ENCODE assay signal across 2 cellular contexts in the genomic region with DNA sequence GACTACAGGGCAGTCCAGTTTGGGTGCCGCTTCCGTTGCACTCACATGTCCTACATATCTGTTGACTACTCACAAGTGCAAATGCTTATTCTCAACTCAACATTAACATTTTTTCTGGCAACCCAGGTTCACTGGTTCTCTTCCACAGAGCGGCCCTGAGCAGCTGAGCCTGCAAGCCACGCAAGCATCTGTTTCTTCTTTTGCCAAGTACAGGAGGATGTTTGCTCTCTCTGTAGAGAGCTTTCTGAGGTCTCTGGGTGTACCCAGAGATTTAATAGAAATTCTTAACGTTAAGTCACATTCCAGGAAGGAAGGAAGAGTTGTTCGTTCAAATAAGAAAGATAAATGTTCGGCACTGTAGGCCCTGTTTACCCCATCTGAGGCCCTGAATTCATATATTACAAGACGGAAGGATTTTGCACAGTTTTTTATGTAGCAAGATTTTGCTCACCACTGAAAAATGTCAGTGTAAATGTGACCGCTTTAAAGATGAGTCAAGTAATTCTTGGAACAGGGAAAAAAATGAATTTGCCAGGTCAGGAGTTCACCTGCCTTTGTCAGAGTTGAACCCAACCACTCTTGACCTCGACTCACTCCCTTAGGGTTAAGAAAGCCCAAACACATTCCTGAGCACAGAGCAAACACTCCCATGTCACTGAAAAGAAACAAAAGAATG.
A peak's percentile ranks its signal among the peaks of the same experiment; 100 is the strongest.
TF ChIP-seq lines count a peak whose summit lies in the region.

No MANE protein-coding gene starts in this region.

TF ChIP-seq in A549, 52 proteins besides CTCF, POLR2A, EP300 and RAD21:
- TF ChIP-seq GATA3 (IDR thresholded peaks at IDR 0.05; ENCODE audit: borderline replicate concordance) (peak; percentile 91), HOXB5 (CRISPR knock-in tag; IDR thresholded peaks at IDR 0.05) (0 out of 2 replicates have a peak, but pooled peaks have one; percentile 22), FOSL2 (IDR thresholded peaks at IDR 0.05) (0 out of 2 replicates have a peak, but pooled peaks have one; percentile 65), FOSL2 (CRISPR knock-in tag; IDR thresholded peaks at IDR 0.05) (peak; percentile 77), JUNB (IDR thresholded peaks at IDR 0.05) (peak; percentile 79), CEBPB (IDR thresholded peaks at IDR 0.05) (peak; percentile 12 to 84; a peak in 2 of 4 replicates), JUN (IDR thresholded peaks at IDR 0.05) (peak in 1 of 2 experiments; percentile 79; a peak in 4 of 5 replicates), HOXA7 (CRISPR knock-in tag; IDR thresholded peaks at IDR 0.05) (no peak), MAFK (IDR thresholded peaks at IDR 0.05; ENCODE audit: partially characterized antibody) (peak; percentile 76)
- TF ChIP-seq, protein P1, sequence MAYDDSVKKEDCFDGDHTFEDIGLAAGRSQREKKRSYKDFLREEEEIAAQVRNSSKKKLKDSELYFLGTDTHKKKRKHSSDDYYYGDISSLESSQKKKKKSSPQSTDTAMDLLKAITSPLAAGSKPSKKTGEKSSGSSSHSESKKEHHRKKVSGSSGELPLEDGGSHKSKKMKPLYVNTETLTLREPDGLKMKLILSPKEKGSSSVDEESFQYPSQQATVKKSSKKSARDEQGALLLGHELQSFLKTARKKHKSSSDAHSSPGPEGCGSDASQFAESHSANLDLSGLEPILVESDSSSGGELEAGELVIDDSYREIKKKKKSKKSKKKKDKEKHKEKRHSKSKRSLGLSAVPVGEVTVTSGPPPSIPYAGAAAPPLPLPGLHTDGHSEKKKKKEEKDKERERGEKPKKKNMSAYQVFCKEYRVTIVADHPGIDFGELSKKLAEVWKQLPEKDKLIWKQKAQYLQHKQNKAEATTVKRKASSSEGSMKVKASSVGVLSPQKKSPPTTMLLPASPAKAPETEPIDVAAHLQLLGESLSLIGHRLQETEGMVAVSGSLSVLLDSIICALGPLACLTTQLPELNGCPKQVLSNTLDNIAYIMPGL (CRISPR knock-in tag; IDR thresholded peaks at IDR 0.05; ENCODE audit: borderline replicate concordance): no peak
- TF ChIP-seq, protein P2, sequence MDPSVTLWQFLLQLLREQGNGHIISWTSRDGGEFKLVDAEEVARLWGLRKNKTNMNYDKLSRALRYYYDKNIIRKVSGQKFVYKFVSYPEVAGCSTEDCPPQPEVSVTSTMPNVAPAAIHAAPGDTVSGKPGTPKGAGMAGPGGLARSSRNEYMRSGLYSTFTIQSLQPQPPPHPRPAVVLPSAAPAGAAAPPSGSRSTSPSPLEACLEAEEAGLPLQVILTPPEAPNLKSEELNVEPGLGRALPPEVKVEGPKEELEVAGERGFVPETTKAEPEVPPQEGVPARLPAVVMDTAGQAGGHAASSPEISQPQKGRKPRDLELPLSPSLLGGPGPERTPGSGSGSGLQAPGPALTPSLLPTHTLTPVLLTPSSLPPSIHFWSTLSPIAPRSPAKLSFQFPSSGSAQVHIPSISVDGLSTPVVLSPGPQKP (IDR thresholded peaks at IDR 0.05; ENCODE audit: low read depth, low read length): no peak
- TF ChIP-seq, protein P3, sequence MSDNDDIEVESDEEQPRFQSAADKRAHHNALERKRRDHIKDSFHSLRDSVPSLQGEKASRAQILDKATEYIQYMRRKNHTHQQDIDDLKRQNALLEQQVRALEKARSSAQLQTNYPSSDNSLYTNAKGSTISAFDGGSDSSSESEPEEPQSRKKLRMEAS (IDR thresholded peaks at IDR 0.05): no peak

TF ChIP-seq in K562, 482 proteins besides CTCF, POLR2A, EP300 and RAD21:
- TF ChIP-seq, protein P4, sequence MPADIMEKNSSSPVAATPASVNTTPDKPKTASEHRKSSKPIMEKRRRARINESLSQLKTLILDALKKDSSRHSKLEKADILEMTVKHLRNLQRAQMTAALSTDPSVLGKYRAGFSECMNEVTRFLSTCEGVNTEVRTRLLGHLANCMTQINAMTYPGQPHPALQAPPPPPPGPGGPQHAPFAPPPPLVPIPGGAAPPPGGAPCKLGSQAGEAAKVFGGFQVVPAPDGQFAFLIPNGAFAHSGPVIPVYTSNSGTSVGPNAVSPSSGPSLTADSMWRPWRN (IDR thresholded peaks at IDR 0.05; ENCODE audit: low read depth): no peak
- TF ChIP-seq MYC (IDR thresholded peaks at IDR 0.05; ENCODE audit: low read depth, low read length) (no peak), MYC (CRISPR knock-in tag; IDR thresholded peaks at IDR 0.05; ENCODE audit: borderline replicate concordance, low read depth) (no peak), FOSL1 (tag; conservative IDR thresholded peaks at IDR 0.05) (0 out of 2 replicates have a peak, but pooled peaks have one; percentile 17)
